Comparison of ENCODE assay signal across 8 cellular contexts in genomic region chr2:46179037-46179621, GRCh38.
DNase-seq lines count a peak whose midpoint lies in the region; ATAC-seq and TF ChIP-seq lines count a peak whose summit lies in the region.

No MANE protein-coding gene starts in this region.

- H3K9ac ChIP-seq in Loucy (ENCODE audit: low read depth, low read length, poor library complexity, severe bottlenecking) (peak overlapping the region; percentile 12), skeletal muscle satellite cell (ENCODE audit: low read depth, low read length) (peak overlapping the region; percentile 74)

- no peak for ATAC-seq in HG02884 (IDR thresholded peaks at IDR 0.05; ENCODE audit: unreplicated experiment)

- H3K9me3 ChIP-seq in Loucy (ENCODE audit: insufficient read depth, low read depth, low read length) (no peaks in the 10 kb centered on the region), skeletal muscle satellite cell (replicated peaks; ENCODE audit: low read length) (no peaks in the 10 kb centered on the region)

- peak; percentile 85 for DNase-seq in GM03348 (ENCODE audit: low spot score)
- DNase-seq in activated T-helper 1 cell treated with Interleukin-2 at 50 U/mL for 16 hours (ENCODE audit: low read depth): peak; percentile 18
- DNase-seq in foreskin melanocyte: peak; percentile 74
- DNase-seq in iPS-NIHi7 (ENCODE audit: extremely low spot score): no peak
- no peak for DNase-seq in posterior cingulate gyrus

- H3K4me3 ChIP-seq in Loucy (ENCODE audit: low read length, poor library complexity, severe bottlenecking) (no peak overlapping the region), skeletal muscle satellite cell (ENCODE audit: low read length) (peak overlapping the region; percentile 7)

- H3K9me2 ChIP-seq in Loucy (replicated peaks; ENCODE audit: low read depth, low read length): no peaks in the 10 kb centered on the region

- no peaks in the 10 kb centered on the region; the same call in 1 of the 2 replicates for H3K36me3 ChIP-seq in Loucy (ENCODE audit: insufficient read depth, low read length)
- no peaks in the 10 kb centered on the region for H3K36me3 ChIP-seq in skeletal muscle satellite cell (ENCODE audit: insufficient read depth, low read length)

- no peak for TF ChIP-seq CTCF in Loucy (conservative IDR thresholded peaks at IDR 0.05; ENCODE audit: low read length)

- H3F3A ChIP-seq in Loucy (ENCODE audit: low read depth): no peaks in the 10 kb centered on the region

- H4K20me1 ChIP-seq in Loucy (ENCODE audit: insufficient read depth, low read length, poor library complexity, severe bottlenecking): no peaks in the 10 kb centered on the region

- H3K4me2 ChIP-seq in Loucy (ENCODE audit: low read depth, low read length, poor library complexity, severe bottlenecking) (peak overlapping the region; percentile 32), skeletal muscle satellite cell (ENCODE audit: low read length) (peak overlapping the region; percentile 21)

- H3K27me3 ChIP-seq in Loucy (ENCODE audit: insufficient read depth, low read length, poor library complexity, severe bottlenecking) (no peaks in the 10 kb centered on the region), skeletal muscle satellite cell (ENCODE audit: control insufficient read depth, insufficient read depth, low read length) (no peaks in the 10 kb centered on the region)

- H3K79me2 ChIP-seq in Loucy (ENCODE audit: insufficient read depth, low read length): no peaks in the 10 kb centered on the region

- intact Hi-C loops in posterior cingulate gyrus (cut with DNase I): no loop called here

- H3K4me1 ChIP-seq in Loucy (ENCODE audit: insufficient read depth, low read length, poor library complexity, severe bottlenecking) (peaks cover 29% of the 10 kb centered on the region), skeletal muscle satellite cell (ENCODE audit: control insufficient read depth, insufficient read depth, low read length) (peaks cover 17% of the 10 kb centered on the region)

- no peak overlapping the region for H2AFZ ChIP-seq in Loucy (ENCODE audit: low read length)

Comparison
In these comparisons a context has a peak if more than half of its experiments do, and no peak if none do; other contexts are left out.
1. DNase-seq: peak in GM03348 (single experiment), activated T-helper 1 cell treated with Interleukin-2 at 50 U/mL for 16 hours (single experiment) and foreskin melanocyte (single experiment); none in iPS-NIHi7 (single experiment) and posterior cingulate gyrus (0 of 10).